25 cellular contexts compared by ENCODE assay signal in the genomic region with DNA sequence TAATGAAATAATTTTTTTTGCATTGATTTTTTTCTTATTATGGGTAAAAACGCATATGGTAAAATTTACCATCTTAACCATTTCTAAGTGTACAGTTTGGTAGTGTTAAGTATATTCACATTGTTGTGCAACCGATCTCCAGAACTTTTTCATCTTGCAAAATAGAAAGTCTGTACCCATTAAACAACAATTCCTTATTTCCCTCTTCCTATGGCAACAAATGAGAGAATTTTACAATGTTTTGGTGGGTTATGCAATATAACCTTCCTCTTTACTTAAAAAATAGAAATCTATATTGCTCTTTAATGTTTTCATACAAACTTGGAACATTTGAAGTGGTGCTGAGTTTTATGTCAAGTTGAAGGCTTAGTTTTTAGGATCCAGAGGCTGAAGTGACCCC. TPM values are rescaled to one million over a fixed set of nuclear protein-coding genes. Genes with fewer than 3 reads are reported as not detected.
"Had no signal": no experiment of that assay in that cellular context is flagged by ENCODE, and none has a peak within 500 bp of the region (broad histone marks: within the 10 kb centered on the region; RNA-seq: fewer than 3 reads in every experiment).

No MANE protein-coding gene starts in this region.

- H3K27me3 ChIP-seq: adrenal gland had no signal

- H3K9me3 ChIP-seq: adrenal gland had no signal

- DNase-seq: activated CD4-positive, alpha-beta T cell treated with anti-CD3 and anti-CD28 coated beads for 48 hours; activated CD4-positive, alpha-beta T cell treated with anti-CD3 and anti-CD28 coated beads, Interleukin-2, amount 50 U/mL, for 4 hours; activated CD4-positive, CD25-positive, alpha-beta regulatory T cell treated with anti-CD3 and anti-CD28 coated beads, Interleukin-2, amount 50 U/mL, for 72 hours; activated CD8-positive, alpha-beta memory T cell treated with anti-CD3 and anti-CD28 coated beads, Interleukin-2, amount 50 U/mL, for 48 hours; activated CD8-positive, alpha-beta T cell treated with anti-CD3 and anti-CD28 coated beads, Interleukin-2, amount 10 ng/mL, durations not matched to agents 7 days and 5 days; activated naive CD4-positive, alpha-beta T cell treated with anti-CD3 and anti-CD28 coated beads, Interleukin-2, amount 50 U/mL, for 16 hours; activated naive CD8-positive, alpha-beta T cell treated with anti-CD3 and anti-CD28 coated beads, Interleukin-2, amount 10 ng/mL, durations not matched to agents 7 days and 5 days; activated T-cell treated with anti-CD3 and anti-CD28 coated beads, Interleukin-2, amount 50 U/mL, for 1 hour; adrenal gland; anterior cingulate cortex; cerebellar nuclear complex; Kasumi-1; KBM-7; NCI-H1105; NCI-H1436 treated with DMSO at 0.1 percent for 48 hours; NCI-H187 treated with DMSO at 0.1 percent for 48 hours; NCI-H2081 treated with DMSO at 0.1 percent for 48 hours; NCI-H2171; NCI-H2227 treated with DMSO at 0.1 percent for 48 hours; NCI-H526 treated with DMSO at 0.1 percent for 48 hours; NCI-H82 had no signal

- H3K36me3 ChIP-seq: adrenal gland had no signal

- H3K27ac ChIP-seq: adrenal gland had no signal

- H3K4me3 ChIP-seq: adrenal gland had no signal

- ATAC-seq: activated CD8-positive, alpha-beta T cell treated with anti-CD3 and anti-CD28 coated beads, Interleukin-2, amount 10 ng/mL, durations not matched to agents 7 days and 5 days; Right ventricle myocardium inferior; WTC11 had no signal

RNA-seq across cellular contexts. Expression of a gene that starts 26.6 kb away (rescaled TPM):
- total RNA-seq: NCI-H460, SK-MEL-5 had no signal
